ENCODE assay signal across 14 cellular contexts in genomic region chr3:4936982-4937614, GRCh38.
"Had no signal": no experiment of that assay in that cellular context is flagged by ENCODE, and none has a peak within 500 bp of the region (broad histone marks: within the 10 kb centered on the region; RNA-seq: fewer than 3 reads in every experiment).

No MANE protein-coding gene starts in this region.

- H3K27me3 Mint-ChIP-seq: dendritic cell treated with granulocyte-macrophage colony-stimulating factor and Interleukin-4, amounts not matched to agents 40 ng/mL and 50 ng/mL, for 4 days; memory B cell; naive thymus-derived CD4-positive, alpha-beta T cell; stimulated activated memory B cell treated with anti-CD40 and anti-IgM and Interleukin-4, amounts not matched to agents 10 μg/mL and 1 μg/mL and 100 μg/mL, for 72 hours had no signal

- H3K27ac Mint-ChIP-seq: dendritic cell treated with granulocyte-macrophage colony-stimulating factor and Interleukin-4, amounts not matched to agents 40 ng/mL and 50 ng/mL, for 4 days; memory B cell; naive thymus-derived CD4-positive, alpha-beta T cell; stimulated activated memory B cell treated with anti-CD40 and anti-IgM and Interleukin-4, amounts not matched to agents 10 μg/mL and 1 μg/mL and 100 μg/mL, for 72 hours had no signal

- DNase-seq: activated CD8-positive, alpha-beta memory T cell treated with anti-CD3 and anti-CD28 coated beads for 24 hours; activated naive CD4-positive, alpha-beta T cell treated with Interleukin-2 at 50 U/mL for 16 hours; effector memory CD4-positive, alpha-beta T cell; foreskin keratinocyte; left ventricle myocardium superior; mucosa of descending colon; naive thymus-derived CD4-positive, alpha-beta T cell; pancreas; stimulated activated CD4-positive, alpha-beta T cell treated with anti-CD3 and anti-CD28 coated beads, Interleukin-2, amount 100 ng/mL, for 48 hours; substantia nigra; transverse colon had no signal

- H3K9me3 Mint-ChIP-seq: dendritic cell treated with granulocyte-macrophage colony-stimulating factor and Interleukin-4, amounts not matched to agents 40 ng/mL and 50 ng/mL, for 4 days; memory B cell; stimulated activated memory B cell treated with anti-CD40 and anti-IgM and Interleukin-4, amounts not matched to agents 10 μg/mL and 1 μg/mL and 100 μg/mL, for 72 hours had no signal

- H3K4me3 Mint-ChIP-seq: dendritic cell treated with granulocyte-macrophage colony-stimulating factor and Interleukin-4, amounts not matched to agents 40 ng/mL and 50 ng/mL, for 4 days; memory B cell; naive thymus-derived CD4-positive, alpha-beta T cell; stimulated activated memory B cell treated with anti-CD40 and anti-IgM and Interleukin-4, amounts not matched to agents 10 μg/mL and 1 μg/mL and 100 μg/mL, for 72 hours had no signal

- ATAC-seq: foreskin keratinocyte; left ventricle myocardium superior; mucosa of descending colon; naive thymus-derived CD4-positive, alpha-beta T cell; pancreas; stimulated activated memory B cell treated with anti-CD40 and anti-IgM and Interleukin-4, amounts not matched to agents 10 μg/mL and 1 μg/mL and 100 μg/mL, for 72 hours had no signal

- H3K36me3 Mint-ChIP-seq: memory B cell; stimulated activated memory B cell treated with anti-CD40 and anti-IgM and Interleukin-4, amounts not matched to agents 10 μg/mL and 1 μg/mL and 100 μg/mL, for 72 hours had no signal
